In the genomic region with DNA sequence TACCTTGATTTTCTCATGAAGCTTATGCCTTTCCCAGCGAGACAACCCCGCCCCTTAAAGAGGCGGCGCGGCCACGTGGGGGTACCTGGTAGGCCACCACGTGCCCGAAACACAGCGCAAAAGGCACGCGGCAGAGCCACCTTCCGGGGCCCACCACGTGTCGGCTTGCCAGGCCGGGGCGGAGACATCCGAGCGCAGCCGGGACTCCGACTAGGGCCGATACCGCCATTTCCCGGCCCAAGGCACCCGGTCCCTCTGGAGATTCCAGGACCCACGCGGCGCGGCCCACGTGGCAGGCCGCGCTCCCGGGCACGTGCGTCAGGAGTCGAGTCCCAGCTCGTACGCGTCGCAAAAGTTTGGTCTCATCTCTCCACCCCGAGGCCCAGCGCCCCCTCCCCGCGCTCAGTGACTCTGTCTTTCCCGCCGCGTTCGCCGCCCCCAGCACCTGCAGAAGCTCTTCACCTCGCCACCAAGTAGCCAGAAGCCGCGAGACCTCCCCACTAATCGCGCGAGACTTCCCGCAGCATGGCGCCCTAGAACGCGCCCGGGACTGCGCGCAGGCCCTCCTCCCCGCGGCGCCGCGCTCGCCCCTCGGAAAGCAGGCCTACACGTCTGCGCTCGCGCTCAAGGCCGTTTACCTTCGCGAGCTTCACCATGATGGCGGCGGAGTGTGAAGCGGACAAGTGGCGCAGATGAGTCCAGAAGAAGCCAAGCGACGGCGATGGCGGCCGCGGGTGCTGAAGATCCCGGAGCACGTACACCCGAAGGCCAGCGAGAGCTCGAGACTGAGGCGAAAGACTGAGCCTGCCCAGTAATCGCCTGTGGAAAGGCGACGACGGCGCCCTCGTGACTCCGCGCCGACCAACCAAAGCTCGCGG, we compare ENCODE assay signal across 1 cellular context.
TF ChIP-seq lines count a peak whose summit lies in the region.

A gene with protein sequence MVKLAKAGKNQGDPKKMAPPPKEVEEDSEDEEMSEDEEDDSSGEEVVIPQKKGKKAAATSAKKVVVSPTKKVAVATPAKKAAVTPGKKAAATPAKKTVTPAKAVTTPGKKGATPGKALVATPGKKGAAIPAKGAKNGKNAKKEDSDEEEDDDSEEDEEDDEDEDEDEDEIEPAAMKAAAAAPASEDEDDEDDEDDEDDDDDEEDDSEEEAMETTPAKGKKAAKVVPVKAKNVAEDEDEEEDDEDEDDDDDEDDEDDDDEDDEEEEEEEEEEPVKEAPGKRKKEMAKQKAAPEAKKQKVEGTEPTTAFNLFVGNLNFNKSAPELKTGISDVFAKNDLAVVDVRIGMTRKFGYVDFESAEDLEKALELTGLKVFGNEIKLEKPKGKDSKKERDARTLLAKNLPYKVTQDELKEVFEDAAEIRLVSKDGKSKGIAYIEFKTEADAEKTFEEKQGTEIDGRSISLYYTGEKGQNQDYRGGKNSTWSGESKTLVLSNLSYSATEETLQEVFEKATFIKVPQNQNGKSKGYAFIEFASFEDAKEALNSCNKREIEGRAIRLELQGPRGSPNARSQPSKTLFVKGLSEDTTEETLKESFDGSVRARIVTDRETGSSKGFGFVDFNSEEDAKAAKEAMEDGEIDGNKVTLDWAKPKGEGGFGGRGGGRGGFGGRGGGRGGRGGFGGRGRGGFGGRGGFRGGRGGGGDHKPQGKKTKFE (minus strand): TSS at position 787 of the 878 bp plus-strand sequence. CDS start 131 bp downstream, at position 656.

TF ChIP-seq in HepG2, 621 proteins besides CTCF, POLR2A, EP300 and RAD21 (continued from another document):
- TF ChIP-seq, protein P1, sequence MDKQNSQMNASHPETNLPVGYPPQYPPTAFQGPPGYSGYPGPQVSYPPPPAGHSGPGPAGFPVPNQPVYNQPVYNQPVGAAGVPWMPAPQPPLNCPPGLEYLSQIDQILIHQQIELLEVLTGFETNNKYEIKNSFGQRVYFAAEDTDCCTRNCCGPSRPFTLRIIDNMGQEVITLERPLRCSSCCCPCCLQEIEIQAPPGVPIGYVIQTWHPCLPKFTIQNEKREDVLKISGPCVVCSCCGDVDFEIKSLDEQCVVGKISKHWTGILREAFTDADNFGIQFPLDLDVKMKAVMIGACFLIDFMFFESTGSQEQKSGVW (CRISPR knock-in tag; IDR thresholded peaks at IDR 0.05; ENCODE audit: borderline replicate concordance), result peak; percentile 93; the same call in 1 of the 2 replicates
- TF ChIP-seq RBFOX2 (IDR thresholded peaks at IDR 0.05; ENCODE audit: low read depth, low read length), result peak; percentile 100
- TF ChIP-seq HOXA5 (CRISPR knock-in tag; IDR thresholded peaks at IDR 0.05), result peak; percentile 19; the same call in 1 of the 2 replicates
- TF ChIP-seq, protein P2, sequence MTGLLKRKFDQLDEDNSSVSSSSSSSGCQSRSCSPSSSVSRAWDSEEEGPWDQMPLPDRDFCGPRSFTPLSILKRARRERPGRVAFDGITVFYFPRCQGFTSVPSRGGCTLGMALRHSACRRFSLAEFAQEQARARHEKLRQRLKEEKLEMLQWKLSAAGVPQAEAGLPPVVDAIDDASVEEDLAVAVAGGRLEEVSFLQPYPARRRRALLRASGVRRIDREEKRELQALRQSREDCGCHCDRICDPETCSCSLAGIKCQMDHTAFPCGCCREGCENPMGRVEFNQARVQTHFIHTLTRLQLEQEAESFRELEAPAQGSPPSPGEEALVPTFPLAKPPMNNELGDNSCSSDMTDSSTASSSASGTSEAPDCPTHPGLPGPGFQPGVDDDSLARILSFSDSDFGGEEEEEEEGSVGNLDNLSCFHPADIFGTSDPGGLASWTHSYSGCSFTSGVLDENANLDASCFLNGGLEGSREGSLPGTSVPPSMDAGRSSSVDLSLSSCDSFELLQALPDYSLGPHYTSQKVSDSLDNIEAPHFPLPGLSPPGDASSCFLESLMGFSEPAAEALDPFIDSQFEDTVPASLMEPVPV (CRISPR knock-in tag; IDR thresholded peaks at IDR 0.05), result peak; percentile 95
